Comparison of ENCODE assay signal across 15 cellular contexts in the genomic region with DNA sequence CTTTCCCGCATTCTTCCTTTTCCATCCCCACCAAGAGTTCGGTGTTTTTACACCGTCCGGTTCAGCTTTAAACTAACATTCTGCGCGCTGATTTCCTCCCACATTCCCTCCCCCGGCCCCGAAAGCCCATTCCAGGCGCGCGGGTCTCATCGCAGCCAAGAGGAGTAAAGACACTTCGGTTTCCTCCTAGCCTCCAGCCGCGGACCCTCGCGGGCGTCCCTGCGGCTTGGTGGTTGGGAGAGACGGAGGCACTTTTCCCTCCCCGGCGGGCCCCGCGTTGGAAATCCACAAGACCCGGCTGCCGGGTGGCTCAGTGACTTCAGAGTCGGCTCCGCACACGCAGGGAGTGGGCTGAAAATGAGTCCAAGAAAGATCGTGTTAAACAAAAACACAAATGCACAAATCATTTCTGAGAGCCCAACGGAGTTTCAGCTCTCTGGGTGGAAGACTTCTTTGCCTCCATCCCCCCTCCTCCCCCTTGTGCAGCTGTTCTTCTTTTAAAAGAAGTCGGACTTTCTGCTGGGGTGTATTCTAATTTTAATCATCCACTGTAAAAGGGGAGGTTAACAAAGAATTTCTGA. TPM values are rescaled to one million over a fixed set of nuclear protein-coding genes. Genes with fewer than 3 reads are reported as not detected.
DNase-seq lines count a peak whose midpoint lies in the region; ATAC-seq and TF ChIP-seq lines count a peak whose summit lies in the region.
"Had no signal": no experiment of that assay in that cellular context is flagged by ENCODE, and none has a peak within 500 bp of the region (broad histone marks: within the 10 kb centered on the region; RNA-seq: fewer than 3 reads in every experiment).

No MANE protein-coding gene starts in this region.

- peaks cover 3% of the 10 kb centered on the region for H3K4me1 ChIP-seq in ES-I3 (ENCODE audit: insufficient read depth, low read length)

- H3K9me3 ChIP-seq in ES-I3 (ENCODE audit: control insufficient read depth, insufficient read depth, low read length): no peaks in the 10 kb centered on the region
- H3K9me3 ChIP-seq: vagina had no signal

- H3K4me3 Mint-ChIP-seq in activated naive CD8-positive, alpha-beta T cell treated with anti-CD3 and anti-CD28 coated beads for 36 hours: peak overlapping the region; percentile 25
- H3K4me3 Mint-ChIP-seq in nephron: peak overlapping the region; percentile 69 to 86 (median 76)
- H3K4me3 Mint-ChIP-seq: HFFc6; T-helper 2 cell treated with Interferon-gamma antibody and Interleukin-4, amounts not matched to agents 5 μg/mL and 100 μg/mL, for 36 hours had no signal

- no peak overlapping the region for H3K27ac Mint-ChIP-seq in activated naive CD8-positive, alpha-beta T cell treated with anti-CD3 and anti-CD28 coated beads for 36 hours
- H3K27ac Mint-ChIP-seq in nephron: peak overlapping the region in 1 of 3 experiments; percentile 4
- H3K27ac Mint-ChIP-seq: HFFc6; T-helper 2 cell treated with Interferon-gamma antibody and Interleukin-4, amounts not matched to agents 5 μg/mL and 100 μg/mL, for 36 hours had no signal

- H3K27me3 Mint-ChIP-seq in activated naive CD8-positive, alpha-beta T cell treated with anti-CD3 and anti-CD28 coated beads for 36 hours: peaks cover 80% of the 10 kb centered on the region
- H3K27me3 Mint-ChIP-seq in nephron (ENCODE audit: low read depth): peaks cover 96% of the 10 kb centered on the region

- peaks cover 14% of the 10 kb centered on the region for H3K4me1 Mint-ChIP-seq in activated naive CD8-positive, alpha-beta T cell treated with anti-CD3 and anti-CD28 coated beads for 36 hours
- H3K4me1 Mint-ChIP-seq in nephron: peaks cover 52% of the 10 kb centered on the region

- H3K9ac ChIP-seq in ES-I3 (ENCODE audit: low read depth, low read length): peak overlapping the region; percentile 14; the same call in 1 of the 2 replicates

- peaks cover 2% of the 10 kb centered on the region for H3K36me3 Mint-ChIP-seq in activated naive CD8-positive, alpha-beta T cell treated with anti-CD3 and anti-CD28 coated beads for 36 hours
- no peaks in the 10 kb centered on the region for H3K36me3 Mint-ChIP-seq in nephron (ENCODE audit: low read depth)
- H3K36me3 Mint-ChIP-seq: CD8-positive, alpha-beta memory T cell had no signal

- in situ Hi-C loops in ACHN (cut with HindIII; ENCODE audit: low pct_ligation_motif_present, low pct_unique_long_range_greater_than_20kb, low sequenced_read_pairs): no loop called here

- ATAC-seq in HG02571 (IDR thresholded peaks at IDR 0.05; ENCODE audit: unreplicated experiment) (no peak), GM21529 (IDR thresholded peaks at IDR 0.05; ENCODE audit: unreplicated experiment) (no peak)

- H3K36me3 ChIP-seq in ES-I3 (ENCODE audit: insufficient read depth, low read length): no peaks in the 10 kb centered on the region
- H3K36me3 ChIP-seq: vagina had no signal

- H3K9me3 Mint-ChIP-seq in activated naive CD8-positive, alpha-beta T cell treated with anti-CD3 and anti-CD28 coated beads for 36 hours: no peaks in the 10 kb centered on the region
- no peaks in the 10 kb centered on the region for H3K9me3 Mint-ChIP-seq in nephron
- H3K9me3 Mint-ChIP-seq: HFFc6; T-helper 2 cell treated with Interferon-gamma antibody and Interleukin-4, amounts not matched to agents 5 μg/mL and 100 μg/mL, for 36 hours had no signal

- no peak for TF ChIP-seq CTCF in nephron (IDR thresholded peaks at IDR 0.05; ENCODE audit: unreplicated experiment in 3 of 3)

- DNase-seq in ACHN (peak; percentile 8), NCI-H345 treated with DMSO at 0.1 percent for 48 hours (lab: John Stamatoyannopoulos, UW; ENCODE audit: unreplicated experiment) (no peak)
- no peak for DNase-seq in activated naive CD8-positive, alpha-beta T cell treated with anti-CD3 and anti-CD28 coated beads for 36 hours
- DNase-seq in stimulated activated CD4-positive, alpha-beta T cell treated with anti-CD3 and anti-CD28 coated beads, Interleukin-1b, Interleukin-23, amount 100 ng/mL, for 48 hours: no peak
- DNase-seq: activated CD8-positive, alpha-beta memory T cell treated with anti-CD3 and anti-CD28 coated beads for 24 hours; CD8-positive, alpha-beta memory T cell; effector memory CD4-positive, alpha-beta T cell; HFFc6; hippocampal formation had no signal

RNA-seq across cellular contexts. Expression of a gene that starts 2.0 kb away (rescaled TPM):
- not detected for total RNA-seq in activated naive CD8-positive, alpha-beta T cell treated with anti-CD3 and anti-CD28 coated beads for 36 hours
- total RNA-seq: CD8-positive, alpha-beta memory T cell; HFFc6; vagina had no signal
